Comparison of ENCODE assay signal across 18 cellular contexts in genomic region chr16:81539009-81539820, GRCh38.
DNase-seq lines count a peak whose midpoint lies in the region; ATAC-seq and TF ChIP-seq lines count a peak whose summit lies in the region.
"Had no signal": no experiment of that assay in that cellular context is flagged by ENCODE, and none has a peak within 500 bp of the region (broad histone marks: within the 10 kb centered on the region; RNA-seq: fewer than 3 reads in every experiment).

No MANE protein-coding gene starts in this region.

- H3K27ac Mint-ChIP-seq in WTC11 = peak overlapping the region; percentile 81
- H3K27ac Mint-ChIP-seq: stimulated activated effector memory CD8-positive, alpha-beta T cell treated with anti-CD3 and anti-CD28 coated beads, Interleukin-12 subunit alpha, Interleukin-12 subunit beta, amount 100 ng/mL, for 72 hours had no signal

- H3K36me3 ChIP-seq in right atrium auricular region = no peaks in the 10 kb centered on the region
- H3K36me3 ChIP-seq: BE2C, gastroesophageal sphincter, ovary had no signal

- H3K4me1 ChIP-seq in right atrium auricular region = peaks cover 0 to 19% of the 10 kb centered on the region in 2 donors

- no peak for TF ChIP-seq CTCF in WTC11 (IDR thresholded peaks at IDR 0.05)
- no peak for TF ChIP-seq CTCF in coronary artery (IDR thresholded peaks at IDR 0.05)
- TF ChIP-seq CTCF in right atrium auricular region (IDR thresholded peaks at IDR 0.05) = no peak

- no peaks in the 10 kb centered on the region for H3K27me3 ChIP-seq in right atrium auricular region
- H3K27me3 ChIP-seq: BE2C, gastroesophageal sphincter, ovary had no signal

- H3K4me3 ChIP-seq in coronary artery = no peak overlapping the region
- no peak overlapping the region for H3K4me3 ChIP-seq in right atrium auricular region
- H3K4me3 ChIP-seq: gastroesophageal sphincter, ovary had no signal

- in situ Hi-C loops in KBM-7 (cut with MboI; ENCODE audit: low pct_unique_long_range_greater_than_20kb, low sequenced_read_pairs) = no loop called here

- H3K4me1 Mint-ChIP-seq in WTC11 = peaks cover 50% of the 10 kb centered on the region

- H3K27ac ChIP-seq in coronary artery = no peak overlapping the region
- H3K27ac ChIP-seq in right atrium auricular region = no peak overlapping the region
- H3K27ac ChIP-seq: gastroesophageal sphincter, ovary had no signal

- ATAC-seq in WTC11 (peak; percentile 66), HG03432 (IDR thresholded peaks at IDR 0.05; ENCODE audit: unreplicated experiment) (no peak)
- ATAC-seq: gastroesophageal sphincter; stimulated activated effector memory CD8-positive, alpha-beta T cell treated with anti-CD3 and anti-CD28 coated beads, Interleukin-12 subunit alpha, Interleukin-12 subunit beta, amount 100 ng/mL, for 72 hours had no signal

- DNase-seq in DMS79 treated with DMSO at 0.1 percent for 48 hours (lab: John Stamatoyannopoulos, UW) (peak; percentile 49), WTC11 (ENCODE audit: low spot score) (no peak), islet precursor cell (peak; percentile 68), renal cortical epithelial cell (ENCODE audit: low read depth) (peak; percentile 26), coronary artery (ENCODE audit: low spot score) (no peak), KBM-7 (no peak), right atrium auricular region (ENCODE audit: low spot score) (no peak)
- DNase-seq: activated naive CD4-positive, alpha-beta T cell treated with anti-CD3 and anti-CD28 coated beads, Interleukin-2, amount 50 U/mL, for 16 hours; BE2C; dermis blood vessel endothelial cell; left cardiac atrium; NCI-H1092 treated with DMSO at 0.1 percent for 48 hours; NCI-H510A treated with DMSO at 0.1 percent for 48 hours; ovary; stimulated activated CD4-positive, alpha-beta T cell treated with anti-CD3 and anti-CD28 coated beads, Interleukin-2, amount 100 ng/mL, for 24 hours had no signal

- no peaks in the 10 kb centered on the region for H3K9me3 Mint-ChIP-seq in WTC11
- H3K9me3 Mint-ChIP-seq: stimulated activated effector memory CD8-positive, alpha-beta T cell treated with anti-CD3 and anti-CD28 coated beads, Interleukin-12 subunit alpha, Interleukin-12 subunit beta, amount 100 ng/mL, for 72 hours had no signal

- H3K9me3 ChIP-seq in right atrium auricular region = no peaks in the 10 kb centered on the region
- H3K9me3 ChIP-seq: BE2C, gastroesophageal sphincter, ovary had no signal

- no peaks in the 10 kb centered on the region for H3K27me3 Mint-ChIP-seq in WTC11 (ENCODE audit: low read depth)

- no peaks in the 10 kb centered on the region for H3K36me3 Mint-ChIP-seq in WTC11
- H3K36me3 Mint-ChIP-seq: stimulated activated effector memory CD8-positive, alpha-beta T cell treated with anti-CD3 and anti-CD28 coated beads, Interleukin-12 subunit alpha, Interleukin-12 subunit beta, amount 100 ng/mL, for 72 hours had no signal

- CTCF ChIA-PET in WTC11 (lab: Charles Lee) = interaction anchor here (1.2 to 1.9 kb wide), 3 partner anchors 99 to 158 kb away, joined by 3 to 4 read pairs (median 3); no protein-coding TSS in a partner anchor

- no peak overlapping the region for H3K4me3 Mint-ChIP-seq in WTC11
- H3K4me3 Mint-ChIP-seq: stimulated activated effector memory CD8-positive, alpha-beta T cell treated with anti-CD3 and anti-CD28 coated beads, Interleukin-12 subunit alpha, Interleukin-12 subunit beta, amount 100 ng/mL, for 72 hours had no signal

- POLR2A ChIA-PET in WTC11 (lab: Charles Lee) = interaction anchor here (0.5 kb wide), 1 partner anchor 57 kb away, joined by 4 read pairs; no protein-coding TSS in a partner anchor

TF ChIP-seq in WTC11, 78 proteins besides CTCF, POLR2A, EP300 and RAD21:
- TF ChIP-seq SOX15 (CRISPR knock-in tag; IDR thresholded peaks at IDR 0.05) (no peak), ZNF138 (CRISPR knock-in tag; conservative IDR thresholded peaks at IDR 0.05) (no peak), ATF1 (CRISPR knock-in tag; IDR thresholded peaks at IDR 0.05) (no peak), ZNF671 (CRISPR knock-in tag; IDR thresholded peaks at IDR 0.05) (no peak), PREB (CRISPR knock-in tag; IDR thresholded peaks at IDR 0.05; ENCODE audit: borderline replicate concordance) (no peak), ZBTB43 (CRISPR knock-in tag; IDR thresholded peaks at IDR 0.05) (no peak), E2F1 (CRISPR knock-in tag; IDR thresholded peaks at IDR 0.05) (no peak), OVOL2 (CRISPR knock-in tag; IDR thresholded peaks at IDR 0.05; ENCODE audit: borderline replicate concordance) (no peak), ZNF121 (CRISPR knock-in tag; IDR thresholded peaks at IDR 0.05) (no peak), JUN (CRISPR knock-in tag; IDR thresholded peaks at IDR 0.05) (no peak), CREM (CRISPR knock-in tag; IDR thresholded peaks at IDR 0.05) (no peak), ZNF219 (CRISPR knock-in tag; IDR thresholded peaks at IDR 0.05; ENCODE audit: borderline replicate concordance) (no peak)

Comparison
In these comparisons a context has a peak if more than half of its experiments do, and no peak if none do; other contexts are left out.
1. DNase-seq: peak in DMS79 treated with DMSO at 0.1 percent for 48 hours (single experiment), islet precursor cell (single experiment) and renal cortical epithelial cell (single experiment); none in WTC11 (single experiment), coronary artery (single experiment), KBM-7 (single experiment) and right atrium auricular region (single experiment).